Comparison of ENCODE assay signal across 11 cellular contexts in the genomic region with DNA sequence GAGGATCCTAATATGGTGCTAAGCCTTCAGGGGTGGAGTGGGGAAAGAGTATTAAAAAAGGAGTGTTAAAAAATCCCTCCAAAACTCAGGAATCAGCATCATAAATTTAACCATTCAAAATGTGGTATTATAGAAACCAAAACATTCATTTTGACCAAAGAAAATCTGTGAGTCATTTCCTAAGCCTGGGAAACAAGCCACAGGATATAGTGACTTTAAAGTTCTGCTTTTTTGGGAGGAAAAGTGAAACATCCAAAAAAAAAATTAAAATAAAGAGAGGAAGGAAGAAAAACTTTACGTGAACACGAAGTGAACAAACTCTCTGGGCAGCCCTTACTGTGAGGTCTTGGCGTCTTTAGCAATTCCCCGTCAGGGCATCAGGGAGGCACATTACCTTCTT.
DNase-seq lines count a peak whose midpoint lies in the region; ATAC-seq and TF ChIP-seq lines count a peak whose summit lies in the region.
"Had no signal": no experiment of that assay in that cellular context is flagged by ENCODE, and none has a peak within 500 bp of the region (broad histone marks: within the 10 kb centered on the region; RNA-seq: fewer than 3 reads in every experiment).

No MANE protein-coding gene starts in this region.

- peaks cover 14% of the 10 kb centered on the region for H3K36me3 Mint-ChIP-seq in memory B cell

- TF ChIP-seq CTCF in GM10266 (IDR thresholded peaks at IDR 0.05; ENCODE audit: control insufficient read depth, insufficient read depth, low read depth, missing control alignments), result no peak

- H3K27ac Mint-ChIP-seq in memory B cell, result peak overlapping the region; percentile 36
- H3K27ac Mint-ChIP-seq: nephron progenitor cell had no signal

- no peak for ATAC-seq in memory B cell (ENCODE audit: low read depth)

- H3K4me3 Mint-ChIP-seq in memory B cell, result no peak overlapping the region
- H3K4me3 Mint-ChIP-seq: nephron progenitor cell had no signal

- peaks cover 37% of the 10 kb centered on the region for H3K4me1 Mint-ChIP-seq in memory B cell

- H3K27me3 Mint-ChIP-seq in memory B cell, result no peaks in the 10 kb centered on the region

- H3K9me3 Mint-ChIP-seq in memory B cell, result no peaks in the 10 kb centered on the region
- H3K9me3 Mint-ChIP-seq: nephron progenitor cell had no signal

- peak; percentile 82 for DNase-seq in CD1c-positive myeloid dendritic cell (ENCODE audit: extremely low spot score)
- DNase-seq in LHCN-M2 (ENCODE audit: low read depth), result peak; percentile 84
- DNase-seq in amniotic epithelial cell (ENCODE audit: low read depth), result peak; percentile 63
- no peak for DNase-seq in memory B cell (ENCODE audit: low spot score in 2 of 2)
- no peak for DNase-seq in SK-N-DZ (ENCODE audit: low spot score)
- DNase-seq in SHP77 treated with DMSO at 0.1 percent for 48 hours (lab: John Stamatoyannopoulos, UW), result no peak
- DNase-seq in NCI-H345 treated with DMSO at 0.1 percent for 48 hours (lab: John Stamatoyannopoulos, UW; ENCODE audit: unreplicated experiment), result no peak
- DNase-seq in GM10266 (ENCODE audit: extremely low spot score), result no peak
- DNase-seq: hypothalamus, nephron progenitor cell, transverse colon had no signal

Comparison
In these comparisons a context has a peak if more than half of its experiments do, and no peak if none do; other contexts are left out.
1. DNase-seq: peak in CD1c-positive myeloid dendritic cell (single experiment), LHCN-M2 (single experiment) and amniotic epithelial cell (single experiment); none in memory B cell (0 of 2), SK-N-DZ (single experiment), SHP77 treated with DMSO at 0.1 percent for 48 hours (single experiment), NCI-H345 treated with DMSO at 0.1 percent for 48 hours (single experiment) and GM10266 (single experiment).